ENCODE assay signal across 22 cellular contexts in the genomic region with DNA sequence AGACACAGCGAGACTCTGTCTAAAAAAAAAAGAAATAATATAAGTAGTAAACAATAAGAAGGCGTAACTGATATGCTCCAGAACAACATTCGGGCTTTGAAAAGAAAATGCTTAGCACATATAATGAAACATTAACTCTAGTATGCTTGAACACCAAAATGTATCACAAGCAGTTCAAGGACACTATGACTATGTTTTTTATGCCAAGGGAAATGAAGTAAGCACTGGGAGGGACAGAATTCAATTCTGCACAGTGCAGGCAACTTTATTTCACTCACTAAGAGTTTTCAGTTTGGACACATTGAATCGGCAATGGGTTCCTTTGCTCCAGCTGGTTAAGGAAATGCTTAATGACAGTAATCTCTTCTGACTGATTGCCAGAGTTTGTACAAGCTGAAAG.
DNase-seq lines count a peak whose midpoint lies in the region; ATAC-seq, FAIRE-seq and TF ChIP-seq lines count a peak whose summit lies in the region.
"Had no signal": no experiment of that assay in that cellular context is flagged by ENCODE, and none has a peak within 500 bp of the region (broad histone marks: within the 10 kb centered on the region; RNA-seq: fewer than 3 reads in every experiment).

No MANE protein-coding gene starts in this region.

- DNase-seq in NCI-H82 (lab: John Stamatoyannopoulos, UW) (peak; percentile 23), NCI-H82 treated with DMSO at 0.1 percent for 48 hours (lab: John Stamatoyannopoulos, UW; ENCODE audit: unreplicated experiment) (no peak), adrenal gland (no peak), right lobe of liver (no peak), SW480 (ENCODE audit: low spot score) (no peak), hepatocyte (ENCODE audit: low spot score) (no peak), kidney (no peak)
- DNase-seq: 8988T; CD8-positive, alpha-beta T cell; DMS 273 treated with DMSO at 0.1 percent for 48 hours; DMS53; DND-41; EL; H7; HFFc6; IMR-90 had no signal

- H3K9me3 ChIP-seq in adrenal gland (replicated peaks in 1 of 3) (no peaks in the 10 kb centered on the region), right lobe of liver (no peaks in the 10 kb centered on the region), hepatocyte (ENCODE audit: low read depth) (no peaks in the 10 kb centered on the region), kidney (ENCODE audit: control insufficient read depth in 1 of 2, low read length in 2 of 2) (no peaks in the 10 kb centered on the region)
- H3K9me3 ChIP-seq: BLaER1 had no signal

- no peak for TF ChIP-seq CTCF in adrenal gland (IDR thresholded peaks at IDR 0.05)
- no peak for TF ChIP-seq CTCF in right lobe of liver (IDR thresholded peaks at IDR 0.05)
- no peak for TF ChIP-seq CTCF in hepatocyte (IDR thresholded peaks at IDR 0.05; ENCODE audit: poor library complexity)
- no peak for TF ChIP-seq CTCF in kidney (IDR thresholded peaks at IDR 0.05; ENCODE audit: borderline replicate concordance, extremely low read depth, insufficient read depth)

- H3K4me2 ChIP-seq in hepatocyte, result no peak overlapping the region
- H3K4me2 ChIP-seq: BLaER1, GM23338 had no signal

- no peaks in the 10 kb centered on the region for H4K20me1 ChIP-seq in hepatocyte (ENCODE audit: insufficient read depth, poor library complexity, severe bottlenecking)
- H4K20me1 ChIP-seq: BLaER1 had no signal

- H3K36me3 ChIP-seq in adrenal gland (replicated peaks in 1 of 2), result peaks cover 0 to 10% of the 10 kb centered on the region in 2 donors
- peaks cover 0 to 6% (median 0%) of the 10 kb centered on the region in 4 donors for H3K36me3 ChIP-seq in right lobe of liver
- H3K36me3 ChIP-seq in hepatocyte (replicated peaks; ENCODE audit: insufficient read depth, low read depth), result no peaks in the 10 kb centered on the region
- H3K36me3 ChIP-seq in kidney (ENCODE audit: control insufficient read depth in 1 of 2, insufficient read depth in 2 of 2, low read length in 2 of 2), result peaks cover 3 to 5% of the 10 kb centered on the region in 2 donors

- no peak overlapping the region for H2AFZ ChIP-seq in hepatocyte
- H2AFZ ChIP-seq: GM23338 had no signal

- FAIRE-seq in kidney (lab: Jason Lieb, UNC), result no peak
- FAIRE-seq: GM12878, GM19239 had no signal

- TF ChIP-seq POLR2A in adrenal gland (IDR thresholded peaks at IDR 0.05) (no peak), right lobe of liver (IDR thresholded peaks at IDR 0.05) (no peak)

- WGBS in adrenal gland, 4 donors, result 78 to 85% (median 83%) methylated on average over 4 of the region's 4 CpGs
- 60% methylated on average over 4 of the region's 4 CpGs for WGBS in right lobe of liver (ENCODE audit: insufficient coverage, low coverage, low lambda C conversion rate, missing lambda C conversion rate)
- 91% methylated on average over 4 of the region's 4 CpGs for WGBS in hepatocyte (ENCODE audit: low lambda C conversion rate, missing lambda C conversion rate)

- peak overlapping the region in 3 of 5 donors; percentile 25 to 65 (median 31) for H3K27ac ChIP-seq in adrenal gland
- no peak overlapping the region for H3K27ac ChIP-seq in right lobe of liver
- no peak overlapping the region for H3K27ac ChIP-seq in hepatocyte
- no peak overlapping the region for H3K27ac ChIP-seq in kidney (ENCODE audit: low read depth in 2 of 2, low read length in 2 of 2)
- H3K27ac ChIP-seq: BLaER1, HL-60 had no signal

- H3K4me3 ChIP-seq in adrenal gland (no peak overlapping the region), right lobe of liver (no peak overlapping the region), hepatocyte (no peak overlapping the region), kidney (ENCODE audit: low read length in 2 of 2) (no peak overlapping the region)
- H3K4me3 ChIP-seq: BLaER1, GM12878, GM23338 had no signal

- H3K27me3 ChIP-seq in adrenal gland, result no peaks in the 10 kb centered on the region
- H3K27me3 ChIP-seq in right lobe of liver, result no peaks in the 10 kb centered on the region
- H3K27me3 ChIP-seq in hepatocyte, result no peaks in the 10 kb centered on the region
- H3K27me3 ChIP-seq: BLaER1 had no signal

- intact Hi-C loops in adrenal gland (cut with DNase I), result no loop called here
- intact Hi-C loops in right lobe of liver (cut with DNase I), result no loop called here
- intact Hi-C loops in kidney (cut with DNase I), result no loop called here

- no peaks in the 10 kb centered on the region for H3K9me2 ChIP-seq in hepatocyte (replicated peaks; ENCODE audit: insufficient read depth)

- no peak overlapping the region for H3K9ac ChIP-seq in kidney (ENCODE audit: low read length in 2 of 2)
- H3K9ac ChIP-seq: BLaER1 had no signal

- H3K4me1 ChIP-seq in adrenal gland (replicated peaks in 1 of 2), result peaks cover 53 to 73% of the 10 kb centered on the region in 2 donors
- peaks cover 0 to 16% (median 5%) of the 10 kb centered on the region in 4 donors for H3K4me1 ChIP-seq in right lobe of liver
- no peaks in the 10 kb centered on the region for H3K4me1 ChIP-seq in hepatocyte (ENCODE audit: insufficient read depth)
- H3K4me1 ChIP-seq in kidney (ENCODE audit: control insufficient read depth in 1 of 2, insufficient read depth in 1 of 2, low read depth in 1 of 2, low read length in 2 of 2), result no peaks in the 10 kb centered on the region
- H3K4me1 ChIP-seq: BLaER1 had no signal

- ATAC-seq in right lobe of liver, result peak; percentile 68 to 80 (median 73)
- ATAC-seq: CD8-positive, alpha-beta T cell; GM12878; GM23338; HCT116 had no signal

- H3K79me2 ChIP-seq in hepatocyte, result no peaks in the 10 kb centered on the region

Comparison
In these comparisons a context has a peak if more than half of its experiments do, and no peak if none do; other contexts are left out.
1. H3K27ac ChIP-seq: peak in adrenal gland (3 of 5); none in right lobe of liver (0 of 3), hepatocyte (single experiment) and kidney (0 of 2).